In the genomic region with DNA sequence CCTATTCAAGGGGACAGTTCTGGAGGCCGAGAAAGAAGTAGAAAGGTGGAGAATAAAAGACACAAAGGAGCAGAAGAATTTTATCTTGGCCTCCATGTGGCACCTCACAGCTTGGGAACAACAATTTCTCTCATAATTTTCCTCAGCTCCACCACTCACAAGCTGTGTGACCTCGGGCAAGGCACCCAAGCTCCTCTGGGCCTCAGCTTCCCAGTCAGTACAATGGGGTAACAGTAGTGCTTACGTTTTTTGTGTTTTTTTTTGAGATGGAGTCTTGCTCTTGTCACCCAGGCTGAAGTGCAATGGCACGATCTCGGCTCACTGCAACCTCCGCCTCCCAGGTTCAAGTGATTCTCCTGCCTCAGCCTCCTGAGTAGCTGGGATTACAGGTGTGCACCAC, we compare ENCODE assay signal across 2 cellular contexts. TPM values are rescaled to one million over a fixed set of nuclear protein-coding genes. Genes with fewer than 3 reads are reported as not detected.
"Had no signal": no experiment of that assay in that cellular context is flagged by ENCODE, and none has a peak within 500 bp of the region (broad histone marks: within the 10 kb centered on the region; RNA-seq: fewer than 3 reads in every experiment).

No MANE protein-coding gene starts in this region.

RNA-seq across cellular contexts. Expression of gene WAS, which starts 2.7 kb away (rescaled TPM):
- total RNA-seq: M059J, SJSA1 had no signal
